Comparison of ENCODE assay signal across 13 cellular contexts in genomic region chr19:22215275-22215991, GRCh38. TPM values are rescaled to one million over a fixed set of nuclear protein-coding genes. Genes with fewer than 3 reads are reported as not detected.
DNase-seq lines count a peak whose midpoint lies in the region; ATAC-seq, FAIRE-seq and TF ChIP-seq lines count a peak whose summit lies in the region.
"Not testable (repeated sequence)": the region's sequence is repeated elsewhere in the genome, so short reads cannot be mapped to it uniquely, and the experiment has no call there.
"Had no signal": no experiment of that assay in that cellular context is flagged by ENCODE, and none has a peak within 500 bp of the region (broad histone marks: within the 10 kb centered on the region; RNA-seq: fewer than 3 reads in every experiment).

No MANE protein-coding gene starts in this region.

- not testable (repeated sequence) for H3K27me3 ChIP-seq in BE2C; muscle layer of duodenum (ENCODE audit: low read depth, low read length); transverse colon

- not testable (repeated sequence) for FAIRE-seq in kidney (lab: Jason Lieb, UNC)

- not testable (repeated sequence) for H3K36me3 ChIP-seq in BE2C; kidney (ENCODE audit: control insufficient read depth in 1 of 2, insufficient read depth in 2 of 2, low read length in 2 of 2); muscle layer of duodenum (ENCODE audit: control insufficient read depth in 1 of 2, insufficient read depth in 2 of 2, low read length in 2 of 2); transverse colon

- WGBS in transverse colon (ENCODE audit: low coverage in 1 of 2), 2 donors, result 33% methylated on average over 24 of the region's 26 CpGs; no CpG with 5 or more reads in 1 of the 2 donors

- intact Hi-C loops in kidney (cut with DNase I); sciatic nerve (cut with DNase I); transverse colon (cut with DNase I; ENCODE audit: low total_unique reads): not testable (repeated sequence)

- TF ChIP-seq POLR2A in transverse colon (IDR thresholded peaks at IDR 0.05), result not testable (repeated sequence)

- H3K27ac ChIP-seq in kidney (ENCODE audit: low read depth in 2 of 2, low read length in 2 of 2), result peak overlapping the region in 1 of 2 donors; percentile 32
- peak overlapping the region; percentile 31 for H3K27ac ChIP-seq in muscle layer of duodenum (ENCODE audit: low read length)
- peak overlapping the region in 3 of 4 donors; percentile 52 to 58 (median 56) for H3K27ac ChIP-seq in transverse colon

- in situ Hi-C loops in transverse colon (cut with MboI; ENCODE audit: low pct_ligation_motif_present in 1 of 4, low pct_unique_long_range_greater_than_20kb in 1 of 4, low sequenced_read_pairs in 3 of 4), result not testable (repeated sequence)

- not testable (repeated sequence) for TF ChIP-seq CTCF in BE2C (IDR thresholded peaks at IDR 0.05; ENCODE audit: low read depth, low read length); kidney (IDR thresholded peaks at IDR 0.05; ENCODE audit: borderline replicate concordance, extremely low read depth, insufficient read depth); transverse colon (IDR thresholded peaks at IDR 0.05)

- H3K4me3 ChIP-seq in BE2C (ENCODE audit: low read depth, low read length) (peak overlapping the region; percentile 6; the same call in 1 of the 2 replicates), kidney (ENCODE audit: low read length in 2 of 2) (peak overlapping the region; percentile 36 to 43), muscle layer of duodenum (ENCODE audit: low read depth in 1 of 2, low read length in 2 of 2) (peak overlapping the region; percentile 31 to 64), transverse colon (peak overlapping the region in 3 of 4 donors; percentile 15 to 31 (median 28))

- TF ChIP-seq EP300 in transverse colon (IDR thresholded peaks at IDR 0.05; ENCODE audit: low read depth), result not testable (repeated sequence)

- not testable (repeated sequence) for H3K9ac ChIP-seq in kidney (ENCODE audit: low read length in 2 of 2)

- ATAC-seq in sciatic nerve, result peak; percentile 87

- H3K9me3 ChIP-seq in BE2C; kidney (ENCODE audit: control insufficient read depth in 1 of 2, low read length in 2 of 2); muscle layer of duodenum (ENCODE audit: control insufficient read depth in 1 of 2, low read length in 2 of 2); transverse colon: not testable (repeated sequence)

- DNase-seq in BE2C, kidney, transverse colon: not testable (repeated sequence)
- DNase-seq in NCI-H748 (lab: John Stamatoyannopoulos, UW; ENCODE audit: unreplicated experiment) (peak; percentile 12), amygdala (lab: John Stamatoyannopoulos, UW) (peak in 40 of 56 donors; percentile 0 to 65 (median 18)), globus pallidus (ENCODE audit: low spot score) (peak; percentile 69), sciatic nerve (ENCODE audit: low spot score) (peak; percentile 60)

- H3K4me1 ChIP-seq in BE2C; kidney (ENCODE audit: control insufficient read depth in 1 of 2, insufficient read depth in 1 of 2, low read depth in 1 of 2, low read length in 2 of 2); muscle layer of duodenum (ENCODE audit: control insufficient read depth in 1 of 2, insufficient read depth in 2 of 2, low read length in 2 of 2); transverse colon: not testable (repeated sequence)

RNA-seq across cellular contexts. Expression of gene ZNF676, which starts 18.7 kb away (rescaled TPM):
- 2.1 TPM for polyA plus RNA-seq in BE2C (2012; ENCODE audit: insufficient read depth, insufficient read length, low read depth)
- 3.5 TPM for total RNA-seq in kidney
- polyA plus RNA-seq in kidney (ENCODE audit: insufficient read depth, low read depth, low replicate concordance), result 1.3 TPM
- total RNA-seq in sciatic nerve, result 6.2 TPM
- total RNA-seq in transverse colon, result under 1 TPM in 2 of 4 donors, not detected in 2; 0.95 to 0.96 TPM
- total RNA-seq: activated CD4-positive, alpha-beta memory T cell treated with anti-CD3 and anti-CD28 coated beads, Interleukin-2, amount 10 ng/mL, durations not matched to agents 7 days and 5 days; Caco-2; naive thymus-derived CD8-positive, alpha-beta T cell; progenitor cell of endocrine pancreas had no signal
- polyA plus RNA-seq: BJ; naive thymus-derived CD8-positive, alpha-beta T cell had no signal
